ENCODE assay signal across 10 cellular contexts in genomic region chr5:179837076-179838011, GRCh38. TPM values are rescaled to one million over a fixed set of nuclear protein-coding genes. Genes with fewer than 3 reads are reported as not detected.
DNase-seq lines count a peak whose midpoint lies in the region; ATAC-seq, FAIRE-seq and TF ChIP-seq lines count a peak whose summit lies in the region.
"Had no signal": no experiment of that assay in that cellular context is flagged by ENCODE, and none has a peak within 500 bp of the region (broad histone marks: within the 10 kb centered on the region; RNA-seq: fewer than 3 reads in every experiment).

No MANE protein-coding gene starts in this region.

- no peak overlapping the region for H3K9ac ChIP-seq in kidney (ENCODE audit: low read length in 2 of 2)
- H3K9ac ChIP-seq in stomach smooth muscle (ENCODE audit: low read length in 2 of 2), result no peak overlapping the region

- peaks cover 35 to 55% of the 10 kb centered on the region in 2 donors for H3K36me3 ChIP-seq in kidney (ENCODE audit: control insufficient read depth in 1 of 2, insufficient read depth in 2 of 2, low read length in 2 of 2)
- H3K36me3 ChIP-seq in stomach smooth muscle (ENCODE audit: control insufficient read depth in 2 of 2, insufficient read depth in 2 of 2, low read length in 2 of 2), result peaks cover 51 to 60% of the 10 kb centered on the region in 2 donors
- H3K36me3 ChIP-seq in SJCRH30, result peaks cover 47% of the 10 kb centered on the region

- peaks cover 0 to 9% of the 10 kb centered on the region in 2 donors for H3K4me1 ChIP-seq in kidney (ENCODE audit: control insufficient read depth in 1 of 2, insufficient read depth in 1 of 2, low read depth in 1 of 2, low read length in 2 of 2)
- H3K4me1 ChIP-seq in stomach smooth muscle (ENCODE audit: control insufficient read depth, insufficient read depth, low read length), result peaks cover 7% of the 10 kb centered on the region
- no peaks in the 10 kb centered on the region for H3K4me1 ChIP-seq in SJCRH30

- H3K27me3 ChIP-seq in stomach smooth muscle (ENCODE audit: control insufficient read depth in 1 of 2, insufficient read depth in 2 of 2, low read length in 2 of 2) (no peaks in the 10 kb centered on the region), SJCRH30 (no peaks in the 10 kb centered on the region)
- H3K27me3 ChIP-seq: tibial artery had no signal

- H3K27ac ChIP-seq in kidney (ENCODE audit: low read depth in 2 of 2, low read length in 2 of 2) (peak overlapping the region in 1 of 2 donors; percentile 71), stomach smooth muscle (ENCODE audit: low read length) (peak overlapping the region; percentile 41), SJCRH30 (no peak overlapping the region)
- H3K27ac ChIP-seq: tibial artery had no signal

- POLR2A ChIA-PET in activated naive CD8-positive, alpha-beta T cell treated with anti-CD3 and anti-CD28 coated beads, Interleukin-2, amount 10 ng/mL, durations not matched to agents 7 days and 5 days (lab: Charles Lee), result interaction anchor here (1.0 to 2.4 kb wide), 4 partner anchors 15 to 214 kb away, joined by 3 to 14 read pairs (median 5); partner anchors contain the start of genes HNRNPH1 and SQSTM1

- no peaks in the 10 kb centered on the region for H3K27me3 Mint-ChIP-seq in activated T-cell treated with anti-CD3 and anti-CD28 coated beads, Interleukin-2, amount 50 U/mL, for 24 hours
- no peaks in the 10 kb centered on the region for H3K27me3 Mint-ChIP-seq in activated naive CD8-positive, alpha-beta T cell treated with anti-CD3 and anti-CD28 coated beads, Interleukin-2, amount 10 ng/mL, durations not matched to agents 7 days and 5 days

- no peaks in the 10 kb centered on the region for H3K9me3 Mint-ChIP-seq in activated T-cell treated with anti-CD3 and anti-CD28 coated beads, Interleukin-2, amount 50 U/mL, for 24 hours
- no peaks in the 10 kb centered on the region for H3K9me3 Mint-ChIP-seq in activated naive CD8-positive, alpha-beta T cell treated with anti-CD3 and anti-CD28 coated beads, Interleukin-2, amount 10 ng/mL, durations not matched to agents 7 days and 5 days

- H3K4me3 ChIP-seq in kidney (ENCODE audit: low read length in 2 of 2) (no peak overlapping the region), stomach smooth muscle (ENCODE audit: low read length in 2 of 2) (no peak overlapping the region), SJCRH30 (no peak overlapping the region)
- H3K4me3 ChIP-seq: tibial artery had no signal

- H3K36me3 Mint-ChIP-seq in activated T-cell treated with anti-CD3 and anti-CD28 coated beads, Interleukin-2, amount 50 U/mL, for 24 hours (ENCODE audit: low read depth), result peaks cover 88% of the 10 kb centered on the region
- H3K36me3 Mint-ChIP-seq in activated naive CD8-positive, alpha-beta T cell treated with anti-CD3 and anti-CD28 coated beads, Interleukin-2, amount 10 ng/mL, durations not matched to agents 7 days and 5 days, result peaks cover 25% of the 10 kb centered on the region

- H3K4me1 Mint-ChIP-seq in activated T-cell treated with anti-CD3 and anti-CD28 coated beads, Interleukin-2, amount 50 U/mL, for 24 hours (ENCODE audit: low read depth), result peaks cover 24% of the 10 kb centered on the region
- peaks cover 13% of the 10 kb centered on the region for H3K4me1 Mint-ChIP-seq in activated naive CD8-positive, alpha-beta T cell treated with anti-CD3 and anti-CD28 coated beads, Interleukin-2, amount 10 ng/mL, durations not matched to agents 7 days and 5 days

- no peak for TF ChIP-seq CTCF in kidney (IDR thresholded peaks at IDR 0.05; ENCODE audit: borderline replicate concordance, extremely low read depth, insufficient read depth)

- no peak for ATAC-seq in activated naive CD8-positive, alpha-beta T cell treated with anti-CD3 and anti-CD28 coated beads, Interleukin-2, amount 10 ng/mL, durations not matched to agents 7 days and 5 days (ENCODE audit: low read depth)

- H3K27ac Mint-ChIP-seq in activated T-cell treated with anti-CD3 and anti-CD28 coated beads, Interleukin-2, amount 50 U/mL, for 24 hours, result peak overlapping the region; percentile 94
- peak overlapping the region; percentile 89 for H3K27ac Mint-ChIP-seq in activated naive CD8-positive, alpha-beta T cell treated with anti-CD3 and anti-CD28 coated beads, Interleukin-2, amount 10 ng/mL, durations not matched to agents 7 days and 5 days

- no peak for FAIRE-seq in kidney (lab: Jason Lieb, UNC)

- H3K9me3 ChIP-seq in kidney (ENCODE audit: control insufficient read depth in 1 of 2, low read length in 2 of 2), result no peaks in the 10 kb centered on the region
- no peaks in the 10 kb centered on the region for H3K9me3 ChIP-seq in stomach smooth muscle (ENCODE audit: control insufficient read depth in 2 of 2, low read length in 2 of 2)
- H3K9me3 ChIP-seq in SJCRH30 (replicated peaks), result no peaks in the 10 kb centered on the region
- H3K9me3 ChIP-seq: tibial artery had no signal

- intact Hi-C loops in kidney (cut with DNase I), result no loop called here

- peak overlapping the region; percentile 47 for H3K4me3 Mint-ChIP-seq in activated T-cell treated with anti-CD3 and anti-CD28 coated beads, Interleukin-2, amount 50 U/mL, for 24 hours
- peak overlapping the region; percentile 66 for H3K4me3 Mint-ChIP-seq in activated naive CD8-positive, alpha-beta T cell treated with anti-CD3 and anti-CD28 coated beads, Interleukin-2, amount 10 ng/mL, durations not matched to agents 7 days and 5 days

- DNase-seq in activated T-cell treated with anti-CD3 and anti-CD28 coated beads, Interleukin-2, amount 50 U/mL, for 24 hours, result no peak
- no peak for DNase-seq in activated T-cell treated with anti-CD3 and anti-CD28 coated beads, Interleukin-2, amount 50 U/mL, for 1 hour
- no peak for DNase-seq in activated naive CD8-positive, alpha-beta T cell treated with anti-CD3 and anti-CD28 coated beads, Interleukin-2, amount 10 ng/mL, durations not matched to agents 7 days and 5 days
- DNase-seq in kidney, result peak; percentile 65
- no peak for DNase-seq in Kasumi-1 (lab: John Stamatoyannopoulos, UW)
- DNase-seq in SJCRH30, result no peak
- no peak for DNase-seq in stimulated activated CD4-positive, alpha-beta T cell treated with anti-CD3 and anti-CD28 coated beads, Interleukin-4, amount 100 ng/mL, for 1 hour
- DNase-seq: NCI-H748 treated with DMSO at 0.1 percent for 48 hours, tibial artery had no signal

RNA-seq across cellular contexts. Expression of gene SQSTM1, which starts 16.6 kb away (rescaled TPM):
- 100 to 1,000 TPM; 196 to 216 TPM for total RNA-seq in activated naive CD8-positive, alpha-beta T cell treated with anti-CD3 and anti-CD28 coated beads, Interleukin-2, amount 10 ng/mL, durations not matched to agents 7 days and 5 days
- 249 TPM for total RNA-seq in kidney
- polyA plus RNA-seq in kidney (ENCODE audit: insufficient read depth, low read depth, low replicate concordance), result 309 TPM
- total RNA-seq in SJCRH30 (2014; rRNA removed; shearing (Covaris generic)), result 64.9 and 65.8 TPM in 2 replicates

RNA-seq across cellular contexts. Expression of gene MRNIP, which starts 21.3 kb away (rescaled TPM):
- 10 to 100 TPM; 46.1 to 47.4 TPM for total RNA-seq in activated naive CD8-positive, alpha-beta T cell treated with anti-CD3 and anti-CD28 coated beads, Interleukin-2, amount 10 ng/mL, durations not matched to agents 7 days and 5 days
- total RNA-seq in kidney, result 36.6 TPM
- 25.3 TPM for polyA plus RNA-seq in kidney (ENCODE audit: insufficient read depth, low read depth, low replicate concordance)
- total RNA-seq in SJCRH30 (2014; rRNA removed; shearing (Covaris generic)), result 10.3 and 15.3 TPM in 2 replicates

RNA-seq across cellular contexts. Expression of gene MGAT4B, which starts 30.7 kb away (rescaled TPM):
- 100 to 1,000 TPM; 118 TPM for total RNA-seq in activated naive CD8-positive, alpha-beta T cell treated with anti-CD3 and anti-CD28 coated beads, Interleukin-2, amount 10 ng/mL, durations not matched to agents 7 days and 5 days
- 174 TPM for total RNA-seq in kidney
- 79.4 TPM for polyA plus RNA-seq in kidney (ENCODE audit: insufficient read depth, low read depth, low replicate concordance)
- total RNA-seq in SJCRH30 (2014; rRNA removed; shearing (Covaris generic)), result 55.5 and 60.5 TPM in 2 replicates

RNA-seq across cellular contexts. Expression of gene LTC4S, which starts 43.6 kb away (rescaled TPM):
- total RNA-seq in activated naive CD8-positive, alpha-beta T cell treated with anti-CD3 and anti-CD28 coated beads, Interleukin-2, amount 10 ng/mL, durations not matched to agents 7 days and 5 days, result 1 to 10 TPM; 5.7 to 6.3 TPM
- total RNA-seq in kidney, result 30.6 TPM
- polyA plus RNA-seq in kidney (ENCODE audit: insufficient read depth, low read depth, low replicate concordance), result 20.1 TPM
- total RNA-seq in SJCRH30 (2014; rRNA removed; shearing (Covaris generic)), result not detected in 2 replicates
